Comparison of ENCODE assay signal across 8 cellular contexts in genomic region chrX:129905787-129906580, GRCh38. TPM values are rescaled to one million over a fixed set of nuclear protein-coding genes. Genes with fewer than 3 reads are reported as not detected.
DNase-seq lines count a peak whose midpoint lies in the region; ATAC-seq and TF ChIP-seq lines count a peak whose summit lies in the region.

Gene UTP14A (plus strand): TSS chrX:129906164. CDS start chrX:129906211, 47 bp downstream.

- H3K27me3 ChIP-seq in ACC112 (ENCODE audit: insufficient read depth, low read length) (no peaks in the 10 kb centered on the region), breast epithelium (peaks cover 0 to 23% of the 10 kb centered on the region in 2 donors), skeletal muscle tissue (ENCODE audit: control insufficient read depth in 3 of 3, insufficient read depth in 3 of 3, low read length in 3 of 3) (no peaks in the 10 kb centered on the region)

- H3K4me1 ChIP-seq in ACC112 (ENCODE audit: control insufficient read depth, insufficient read depth, low read length, unreplicated experiment) (peaks cover 3% of the 10 kb centered on the region), breast epithelium (no peaks in the 10 kb centered on the region), skeletal muscle tissue (ENCODE audit: control insufficient read depth in 3 of 3, insufficient read depth in 3 of 3, low read length in 3 of 3) (peaks cover 0 to 4% (median 0%) of the 10 kb centered on the region in 3 donors)

- H3K36me3 ChIP-seq in ACC112 (ENCODE audit: insufficient read depth, low read length) (no peaks in the 10 kb centered on the region; the same call in 1 of the 2 replicates), breast epithelium (no peaks in the 10 kb centered on the region), skeletal muscle tissue (ENCODE audit: control insufficient read depth in 3 of 3, insufficient read depth in 3 of 3, low read length in 3 of 3) (peaks cover 7 to 12% (median 10%) of the 10 kb centered on the region in 3 donors)

- H3K27ac ChIP-seq in ACC112 (ENCODE audit: low read depth, low read length) = peak within 1 kb of the TSS; percentile 60
- H3K27ac ChIP-seq in VCaP = peak within 1 kb of the TSS; percentile 73
- peak within 1 kb of the TSS; percentile 78 for H3K27ac ChIP-seq in breast epithelium
- peak within 1 kb of the TSS; percentile 83 for H3K27ac ChIP-seq in skeletal muscle tissue (ENCODE audit: low read depth, low read length)

- peak within 1 kb of the TSS; percentile 74 to 87 (median 81) for H3K9ac ChIP-seq in skeletal muscle tissue (ENCODE audit: low read depth in 1 of 3, low read length in 3 of 3)

- peak within 1 kb of the TSS; percentile 1 for H2AFZ ChIP-seq in ACC112 (ENCODE audit: low read length, unreplicated experiment)

- H3K4me3 ChIP-seq in ACC112 (ENCODE audit: low read depth, low read length) (peak within 1 kb of the TSS; percentile 81), breast epithelium (peak within 1 kb of the TSS; percentile 59 to 77 (median 69)), iPS-18c (ENCODE audit: insufficient read depth, low read depth, low read length) (peak within 1 kb of the TSS; percentile 76), skeletal muscle tissue (ENCODE audit: low read length in 3 of 3) (peak within 1 kb of the TSS; percentile 80 to 90 (median 83))

- TF ChIP-seq CTCF in VCaP (conservative IDR thresholded peaks at IDR 0.05) (no peak), breast epithelium (IDR thresholded peaks at IDR 0.05) (no peak)

- TF ChIP-seq POLR2A in breast epithelium (IDR thresholded peaks at IDR 0.05) = no peak

- intact Hi-C loops in breast epithelium (cut with DNase I; ENCODE audit: low total_unique reads) = no loop called here

- peaks cover 16% of the 10 kb centered on the region for H3K79me2 ChIP-seq in ACC112 (ENCODE audit: control insufficient read depth, insufficient read depth, low read length, unreplicated experiment)

- ATAC-seq in GM18870 (IDR thresholded peaks at IDR 0.05; ENCODE audit: unreplicated experiment) = peak; percentile 80
- peak; percentile 86 for ATAC-seq in HG03135 (IDR thresholded peaks at IDR 0.05; ENCODE audit: unreplicated experiment)

- no peaks in the 10 kb centered on the region for H3K9me3 ChIP-seq in breast epithelium
- peaks cover 5% of the 10 kb centered on the region for H3K9me3 ChIP-seq in iPS-18c (ENCODE audit: control insufficient read depth, insufficient read depth, low read length)
- H3K9me3 ChIP-seq in skeletal muscle tissue (ENCODE audit: control insufficient read depth in 3 of 3, low read length in 3 of 3) = no peaks in the 10 kb centered on the region

- DNase-seq in NCI-H2196 treated with DMSO at 0.1 percent for 48 hours (lab: John Stamatoyannopoulos, UW; ENCODE audit: unreplicated experiment) (peak; percentile 77), breast epithelium (ENCODE audit: low spot score in 2 of 2) (peak; percentile 77 to 84)

RNA-seq across cellular contexts. Expression of gene UTP14A, which starts in this region (rescaled TPM):
- total RNA-seq in breast epithelium (10 to 100 TPM; 17.3 to 22.6 (median 20.8) TPM), skeletal muscle tissue (17.7 TPM)

Comparison
In these comparisons a context has a peak if more than half of its experiments do, and no peak if none do; other contexts are left out.
1. Peak in every context shown above with its lines: DNase-seq, ATAC-seq, H3K4me3 ChIP-seq and H3K27ac ChIP-seq.